ENCODE assay signal across 1 cellular context in the genomic region with DNA sequence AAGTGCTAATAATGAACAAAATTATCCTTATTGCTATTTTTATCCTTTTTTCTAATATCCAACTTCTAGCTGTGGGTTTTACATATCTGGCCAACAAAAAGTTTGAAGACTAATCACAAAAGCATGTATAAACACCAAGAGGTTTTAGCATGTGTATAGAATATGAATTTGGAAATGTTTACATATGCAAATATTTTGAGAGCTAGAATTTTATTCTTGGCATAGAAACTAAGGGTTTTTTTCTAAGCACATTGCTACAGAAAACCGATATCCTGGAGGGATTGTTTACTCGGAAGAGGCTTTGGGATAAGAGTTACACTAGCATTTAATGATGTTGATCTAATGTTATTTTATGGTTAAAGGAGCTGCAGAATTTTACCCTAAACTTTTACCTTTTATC.
TF ChIP-seq lines count a peak whose summit lies in the region.

No MANE protein-coding gene starts in this region.

TF ChIP-seq in GM23338, 12 proteins besides CTCF, POLR2A, EP300 and RAD21 (continued from another document):
- TF ChIP-seq, protein P1, sequence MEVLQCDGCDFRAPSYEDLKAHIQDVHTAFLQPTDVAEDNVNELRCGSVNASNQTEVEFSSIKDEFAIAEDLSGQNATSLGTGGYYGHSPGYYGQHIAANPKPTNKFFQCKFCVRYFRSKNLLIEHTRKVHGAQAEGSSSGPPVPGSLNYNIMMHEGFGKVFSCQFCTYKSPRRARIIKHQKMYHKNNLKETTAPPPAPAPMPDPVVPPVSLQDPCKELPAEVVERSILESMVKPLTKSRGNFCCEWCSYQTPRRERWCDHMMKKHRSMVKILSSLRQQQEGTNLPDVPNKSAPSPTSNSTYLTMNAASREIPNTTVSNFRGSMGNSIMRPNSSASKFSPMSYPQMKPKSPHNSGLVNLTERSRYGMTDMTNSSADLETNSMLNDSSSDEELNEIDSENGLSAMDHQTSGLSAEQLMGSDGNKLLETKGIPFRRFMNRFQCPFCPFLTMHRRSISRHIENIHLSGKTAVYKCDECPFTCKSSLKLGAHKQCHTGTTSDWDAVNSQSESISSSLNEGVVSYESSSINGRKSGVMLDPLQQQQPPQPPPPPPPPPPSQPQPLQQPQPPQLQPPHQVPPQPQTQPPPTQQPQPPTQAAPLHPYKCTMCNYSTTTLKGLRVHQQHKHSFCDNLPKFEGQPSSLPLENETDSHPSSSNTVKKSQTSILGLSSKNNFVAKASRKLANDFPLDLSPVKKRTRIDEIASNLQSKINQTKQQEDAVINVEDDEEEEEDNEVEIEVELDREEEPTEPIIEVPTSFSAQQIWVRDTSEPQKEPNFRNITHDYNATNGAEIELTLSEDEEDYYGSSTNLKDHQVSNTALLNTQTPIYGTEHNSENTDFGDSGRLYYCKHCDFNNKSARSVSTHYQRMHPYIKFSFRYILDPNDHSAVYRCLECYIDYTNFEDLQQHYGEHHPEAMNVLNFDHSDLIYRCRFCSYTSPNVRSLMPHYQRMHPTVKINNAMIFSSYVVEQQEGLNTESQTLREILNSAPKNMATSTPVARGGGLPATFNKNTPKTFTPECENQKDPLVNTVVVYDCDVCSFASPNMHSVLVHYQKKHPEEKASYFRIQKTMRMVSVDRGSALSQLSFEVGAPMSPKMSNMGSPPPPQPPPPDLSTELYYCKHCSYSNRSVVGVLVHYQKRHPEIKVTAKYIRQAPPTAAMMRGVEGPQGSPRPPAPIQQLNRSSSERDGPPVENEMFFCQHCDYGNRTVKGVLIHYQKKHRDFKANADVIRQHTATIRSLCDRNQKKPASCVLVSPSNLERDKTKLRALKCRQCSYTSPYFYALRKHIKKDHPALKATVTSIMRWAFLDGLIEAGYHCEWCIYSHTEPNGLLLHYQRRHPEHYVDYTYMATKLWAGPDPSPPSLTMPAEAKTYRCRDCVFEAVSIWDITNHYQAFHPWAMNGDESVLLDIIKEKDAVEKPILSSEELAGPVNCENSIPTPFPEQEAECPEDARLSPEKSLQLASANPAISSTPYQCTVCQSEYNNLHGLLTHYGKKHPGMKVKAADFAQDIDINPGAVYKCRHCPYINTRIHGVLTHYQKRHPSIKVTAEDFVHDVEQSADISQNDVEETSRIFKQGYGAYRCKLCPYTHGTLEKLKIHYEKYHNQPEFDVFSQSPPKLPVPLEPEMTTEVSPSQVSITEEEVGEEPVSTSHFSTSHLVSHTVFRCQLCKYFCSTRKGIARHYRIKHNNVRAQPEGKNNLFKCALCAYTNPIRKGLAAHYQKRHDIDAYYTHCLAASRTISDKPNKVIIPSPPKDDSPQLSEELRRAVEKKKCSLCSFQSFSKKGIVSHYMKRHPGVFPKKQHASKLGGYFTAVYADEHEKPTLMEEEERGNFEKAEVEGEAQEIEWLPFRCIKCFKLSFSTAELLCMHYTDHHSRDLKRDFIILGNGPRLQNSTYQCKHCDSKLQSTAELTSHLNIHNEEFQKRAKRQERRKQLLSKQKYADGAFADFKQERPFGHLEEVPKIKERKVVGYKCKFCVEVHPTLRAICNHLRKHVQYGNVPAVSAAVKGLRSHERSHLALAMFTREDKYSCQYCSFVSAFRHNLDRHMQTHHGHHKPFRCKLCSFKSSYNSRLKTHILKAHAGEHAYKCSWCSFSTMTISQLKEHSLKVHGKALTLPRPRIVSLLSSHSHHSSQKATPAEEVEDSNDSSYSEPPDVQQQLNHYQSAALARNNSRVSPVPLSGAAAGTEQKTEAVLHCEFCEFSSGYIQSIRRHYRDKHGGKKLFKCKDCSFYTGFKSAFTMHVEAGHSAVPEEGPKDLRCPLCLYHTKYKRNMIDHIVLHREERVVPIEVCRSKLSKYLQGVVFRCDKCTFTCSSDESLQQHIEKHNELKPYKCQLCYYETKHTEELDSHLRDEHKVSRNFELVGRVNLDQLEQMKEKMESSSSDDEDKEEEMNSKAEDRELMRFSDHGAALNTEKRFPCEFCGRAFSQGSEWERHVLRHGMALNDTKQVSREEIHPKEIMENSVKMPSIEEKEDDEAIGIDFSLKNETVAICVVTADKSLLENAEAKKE (CRISPR knock-in tag; IDR thresholded peaks at IDR 0.05), result no peak
- TF ChIP-seq ZNF114 (CRISPR knock-in tag; IDR thresholded peaks at IDR 0.05) (no peak), NANOG (IDR thresholded peaks at IDR 0.05; ENCODE audit: borderline replicate concordance) (no peak), EZH2 (IDR thresholded peaks at IDR 0.05; ENCODE audit: low read depth, unreplicated experiment) (no peak), ZNF331 (CRISPR knock-in tag; IDR thresholded peaks at IDR 0.05; ENCODE audit: low read depth) (no peak), STAT1 (IDR thresholded peaks at IDR 0.05; ENCODE audit: unreplicated experiment) (no peak), EZH2phosphoT487 (IDR thresholded peaks at IDR 0.05; ENCODE audit: unreplicated experiment) (no peak), JUNB (IDR thresholded peaks at IDR 0.05; ENCODE audit: unreplicated experiment) (no peak)
- TF ChIP-seq, protein P2, sequence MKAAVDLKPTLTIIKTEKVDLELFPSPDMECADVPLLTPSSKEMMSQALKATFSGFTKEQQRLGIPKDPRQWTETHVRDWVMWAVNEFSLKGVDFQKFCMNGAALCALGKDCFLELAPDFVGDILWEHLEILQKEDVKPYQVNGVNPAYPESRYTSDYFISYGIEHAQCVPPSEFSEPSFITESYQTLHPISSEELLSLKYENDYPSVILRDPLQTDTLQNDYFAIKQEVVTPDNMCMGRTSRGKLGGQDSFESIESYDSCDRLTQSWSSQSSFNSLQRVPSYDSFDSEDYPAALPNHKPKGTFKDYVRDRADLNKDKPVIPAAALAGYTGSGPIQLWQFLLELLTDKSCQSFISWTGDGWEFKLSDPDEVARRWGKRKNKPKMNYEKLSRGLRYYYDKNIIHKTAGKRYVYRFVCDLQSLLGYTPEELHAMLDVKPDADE (IDR thresholded peaks at IDR 0.05), result no peak
